13 cellular contexts compared by ENCODE assay signal in genomic region chr12:120684523-120684932, GRCh38. TPM values are rescaled to one million over a fixed set of nuclear protein-coding genes. Genes with fewer than 3 reads are reported as not detected.
A peak's percentile ranks its signal among the peaks of the same experiment; 100 is the strongest.
DNase-seq lines count a peak whose midpoint lies in the region; ATAC-seq, FAIRE-seq and TF ChIP-seq lines count a peak whose summit lies in the region.
"Had no signal": no experiment of that assay in that cellular context is flagged by ENCODE, and none has a peak within 500 bp of the region (broad histone marks: within the 10 kb centered on the region; RNA-seq: fewer than 3 reads in every experiment).

No MANE protein-coding gene starts in this region.

- TF ChIP-seq POLR2A in HepG2 (IDR thresholded peaks at IDR 0.05; ENCODE audit: insufficient read depth in 1 of 2, low read depth in 2 of 2, low read length in 2 of 2) = no peak
- no peak for TF ChIP-seq POLR2A in right lobe of liver (IDR thresholded peaks at IDR 0.05)

- CTCF ChIA-PET in HepG2 (lab: Yijun Ruan, JAX; ENCODE audit: low intra/inter-chr PET ratio, low total read pairs) = no interaction called here

- ATAC-seq in HepG2 (no peak), right lobe of liver (no peak), HG02798 (IDR thresholded peaks at IDR 0.05; ENCODE audit: poor library complexity, unreplicated experiment) (no peak), aorta (ENCODE audit: low FRiP score) (no peak)
- no peak for ATAC-seq in central memory CD8-positive, alpha-beta T cell (replicated peaks; ENCODE audit: extremely low read depth, poor library complexity, severe bottlenecking)
- ATAC-seq: heart right ventricle; naive thymus-derived CD4-positive, alpha-beta T cell had no signal

- H3K36me3 Mint-ChIP-seq in central memory CD8-positive, alpha-beta T cell (ENCODE audit: insufficient read depth) = peaks cover 11% of the 10 kb centered on the region
- no peaks in the 10 kb centered on the region for H3K36me3 Mint-ChIP-seq in type B pancreatic cell

- BruUV-seq in HepG2 (replicated peaks; lab: Mats Ljungman, UMichigan) = no TSS peak

- H3K4me1 Mint-ChIP-seq in central memory CD8-positive, alpha-beta T cell = peaks cover 20% of the 10 kb centered on the region
- H3K4me1 Mint-ChIP-seq in type B pancreatic cell (ENCODE audit: unreplicated experiment) = peaks cover 13% of the 10 kb centered on the region

- no peak overlapping the region for H3K9ac ChIP-seq in HepG2 (ENCODE audit: insufficient read depth, low read depth, low read length)

- DNase-seq in HepG2 (ENCODE audit: low spot score) (no peak), right lobe of liver (no peak), NOMO-1 (lab: John Stamatoyannopoulos, UW; ENCODE audit: unreplicated experiment in 2 of 2) (peak; percentile 81 to 96), type B pancreatic cell (ENCODE audit: extremely low spot score, unreplicated experiment) (no peak), NCI-H1417 (lab: John Stamatoyannopoulos, UW) (no peak), aorta (no peak)
- no peak for DNase-seq in central memory CD8-positive, alpha-beta T cell (ENCODE audit: low spot score in 2 of 2)
- DNase-seq: CD4-positive, alpha-beta memory T cell; heart right ventricle; naive thymus-derived CD4-positive, alpha-beta T cell; NCI-H2029 had no signal

- no peak overlapping the region for H2AFZ ChIP-seq in HepG2 (ENCODE audit: low read length)

- TF ChIP-seq EP300 in HepG2 (IDR thresholded peaks at IDR 0.05; ENCODE audit: low read depth in 2 of 2, low read length in 2 of 2) = no peak
- TF ChIP-seq EP300 in HepG2 (CRISPR knock-in tag; IDR thresholded peaks at IDR 0.05; ENCODE audit: borderline replicate concordance) = no peak

- in situ Hi-C loops in HepG2 (cut with HindIII; ENCODE audit: extremely low pct_ligation_motif_present, low pct_unique_long_range_greater_than_20kb) = no loop called here

- intact Hi-C loops in HepG2 (cut with micrococcal nuclease; ENCODE audit: unreplicated experiment) = no loop called here
- intact Hi-C loops in right lobe of liver (cut with DNase I) = no loop called here
- intact Hi-C loops in aorta (cut with DNase I) = loop anchor here in 1 of 2 donors (2.0 kb wide), 1 partner anchor 34 kb away; no protein-coding TSS in a partner anchor

- H3K27ac ChIP-seq in HepG2 (ENCODE audit: extremely low read length, insufficient read depth, low read length) (no peak overlapping the region), right lobe of liver (no peak overlapping the region), aorta (ENCODE audit: low read depth in 1 of 2, low read length in 2 of 2) (no peak overlapping the region)

- H3K27ac Mint-ChIP-seq in central memory CD8-positive, alpha-beta T cell (ENCODE audit: low read depth) = peak overlapping the region; percentile 49
- peak overlapping the region; percentile 48 for H3K27ac Mint-ChIP-seq in type B pancreatic cell

- H3K27me3 ChIP-seq in HepG2 (ENCODE audit: control insufficient read depth in 1 of 2, insufficient read depth in 2 of 2, low read length in 2 of 2) (no peaks in the 10 kb centered on the region; a peak in 1 of 5 replicates), right lobe of liver (no peaks in the 10 kb centered on the region), aorta (ENCODE audit: control insufficient read depth in 1 of 2, insufficient read depth in 2 of 2, low read length in 1 of 2) (no peaks in the 10 kb centered on the region)
- H3K27me3 ChIP-seq: heart right ventricle had no signal

- H3K36me3 ChIP-seq in HepG2 (replicated peaks in 1 of 2; ENCODE audit: control insufficient read depth in 1 of 2, insufficient read depth in 2 of 2, low read length in 2 of 2) = no peaks in the 10 kb centered on the region
- no peaks in the 10 kb centered on the region for H3K36me3 ChIP-seq in right lobe of liver
- H3K36me3 ChIP-seq in aorta (ENCODE audit: control insufficient read depth in 1 of 2, insufficient read depth in 2 of 2, low read length in 1 of 2) = no peaks in the 10 kb centered on the region
- H3K36me3 ChIP-seq: heart right ventricle had no signal

- TF ChIP-seq RAD21 in HepG2 (CRISPR knock-in tag; IDR thresholded peaks at IDR 0.05) = no peak

- no peaks in the 10 kb centered on the region for H3K9me3 Mint-ChIP-seq in central memory CD8-positive, alpha-beta T cell
- no peaks in the 10 kb centered on the region for H3K9me3 Mint-ChIP-seq in type B pancreatic cell
- H3K9me3 Mint-ChIP-seq: CD4-positive, alpha-beta memory T cell had no signal

- H3K4me2 ChIP-seq in HepG2 (ENCODE audit: low read depth, low read length) = no peak overlapping the region

- H3K27me3 Mint-ChIP-seq in central memory CD8-positive, alpha-beta T cell = no peaks in the 10 kb centered on the region
- no peaks in the 10 kb centered on the region for H3K27me3 Mint-ChIP-seq in type B pancreatic cell

- H3K4me3 ChIP-seq in HepG2 (replicated peaks in 1 of 3; ENCODE audit: insufficient read depth in 1 of 3, low read depth in 2 of 3, low read length in 3 of 3) (no peak overlapping the region), right lobe of liver (no peak overlapping the region), aorta (ENCODE audit: low read length in 2 of 2) (no peak overlapping the region)
- H3K4me3 ChIP-seq: heart right ventricle had no signal

- peak overlapping the region; percentile 83 for H3K4me3 Mint-ChIP-seq in central memory CD8-positive, alpha-beta T cell
- H3K4me3 Mint-ChIP-seq in type B pancreatic cell = peak overlapping the region; percentile 78

- H3K4me1 ChIP-seq in HepG2 (ENCODE audit: insufficient read depth, low read length) = peaks cover 27% of the 10 kb centered on the region
- H3K4me1 ChIP-seq in right lobe of liver = peaks cover 0 to 13% (median 1%) of the 10 kb centered on the region in 4 donors
- H3K4me1 ChIP-seq in aorta (ENCODE audit: control insufficient read depth in 1 of 2, insufficient read depth in 2 of 2, low read length in 2 of 2) = peaks cover 6% of the 10 kb centered on the region in 2 donors

- peaks cover 25% of the 10 kb centered on the region for H3K79me2 ChIP-seq in HepG2 (ENCODE audit: insufficient read depth, low read length)

- FAIRE-seq in HepG2 (lab: Jason Lieb, UNC) = no peak

- 46% methylated on average over 7 of the region's 8 CpGs for WGBS in HepG2 (ENCODE audit: low lambda C conversion rate)
- WGBS in right lobe of liver (ENCODE audit: insufficient coverage, low coverage, low lambda C conversion rate, missing lambda C conversion rate) = 49% methylated on average over 8 of the region's 8 CpGs
- 79 to 81% methylated on average over 8 of the region's 8 CpGs for WGBS in aorta, 2 donors

- peaks cover 10% of the 10 kb centered on the region for H4K20me1 ChIP-seq in HepG2 (ENCODE audit: insufficient read depth, low read length)

- H3K9me3 ChIP-seq in HepG2 (ENCODE audit: low read length) = no peaks in the 10 kb centered on the region
- no peaks in the 10 kb centered on the region for H3K9me3 ChIP-seq in right lobe of liver
- no peaks in the 10 kb centered on the region for H3K9me3 ChIP-seq in aorta (ENCODE audit: control insufficient read depth, low read length)
- H3K9me3 ChIP-seq: heart right ventricle had no signal

- TF ChIP-seq CTCF in HepG2 (CRISPR knock-in tag; IDR thresholded peaks at IDR 0.05) = no peak
- no peak for TF ChIP-seq CTCF in right lobe of liver (IDR thresholded peaks at IDR 0.05)
- no peak for TF ChIP-seq CTCF in type B pancreatic cell (conservative IDR thresholded peaks at IDR 0.05)

- POLR2A ChIA-PET in HepG2 (lab: Yijun Ruan, JAX) = no interaction called here

RNA-seq across cellular contexts. Expression of gene MLEC, which starts 2.4 kb away (rescaled TPM):
- total RNA-seq in HepG2 (2016; rRNA removed; fragmentation: Illumina TruSeq; extraction: Trizol) = 95.5 and 156 TPM in 2 replicates
- 31.1 and 43.3 TPM in 2 replicates for total RNA-seq in HepG2 (2016; cell fraction: cytosol; rRNA removed; fragmentation: Illumina TruSeq; extraction: Trizol; ENCODE audit: low read depth)
- 92.5 and 153 TPM in 2 replicates for total RNA-seq in HepG2 (2016; cell fraction: insoluble cytoplasmic fraction; rRNA removed; fragmentation: Illumina TruSeq; extraction: Trizol)
- total RNA-seq in HepG2 (2016; cell fraction: membrane; rRNA removed; fragmentation: Illumina TruSeq; extraction: Trizol) = 74.8 and 84.9 TPM in 2 replicates
- 133 and 164 TPM in 2 replicates for total RNA-seq in HepG2 (2016; cell fraction: nucleus; rRNA removed; fragmentation: Illumina TruSeq; extraction: Trizol)
- 35.3 and 49.8 TPM in 2 replicates for polyA plus RNA-seq in HepG2 (2011; rRNA removed)
- polyA plus RNA-seq in HepG2 (2011; cell fraction: cytosol; rRNA removed) = 26.8 and 37.8 TPM in 2 replicates
- 18.9 and 25.8 TPM in 2 replicates for polyA plus RNA-seq in HepG2 (2011; cell fraction: nucleus; rRNA removed)
- 53.8 and 55.5 TPM in 2 replicates for polyA plus RNA-seq in HepG2 (2012)
- polyA plus RNA-seq in HepG2 (2016; cell fraction: cytosol; fragmentation: Illumina TruSeq; extraction: Trizol; ENCODE audit: low read depth) = 50.6 and 60.4 TPM in 2 replicates
- 79.3 and 82.1 TPM in 2 replicates for polyA plus RNA-seq in HepG2 (2016; cell fraction: insoluble cytoplasmic fraction; fragmentation: Illumina TruSeq; extraction: Trizol; ENCODE audit: low read depth)
- polyA plus RNA-seq in HepG2 (2016; cell fraction: membrane; fragmentation: Illumina TruSeq; extraction: Trizol; ENCODE audit: low read depth) = 61.3 and 75.0 TPM in 2 replicates
- 177 and 196 TPM in 2 replicates for polyA plus RNA-seq in HepG2 (2016; cell fraction: nucleus; fragmentation: Illumina TruSeq; extraction: Trizol; ENCODE audit: insufficient read depth, low read depth)
- polyA minus RNA-seq in HepG2 (2011; rRNA and poly(A)+ RNA removed; ENCODE audit: low replicate concordance) = 39.9 and 58.9 TPM in 2 replicates
- 37.0 and 60.4 TPM in 2 replicates for polyA minus RNA-seq in HepG2 (2011; cell fraction: cytosol; rRNA and poly(A)+ RNA removed)
- polyA minus RNA-seq in HepG2 (2011; cell fraction: nucleus; rRNA and poly(A)+ RNA removed) = 19.3 and 30.8 TPM in 2 replicates
- total RNA-seq in right lobe of liver = 100 to 1,000 TPM; 102 to 193 (median 126) TPM
- total RNA-seq in type B pancreatic cell (ENCODE audit: low replicate concordance) = 168 and 172 TPM in 2 replicates
- 10 to 100 TPM; 67.4 to 92.0 TPM for total RNA-seq in aorta
- polyA plus RNA-seq in aorta = 10 to 100 TPM; 19.7 to 27.7 TPM

RNA-seq across cellular contexts. Expression of gene UNC119B, which starts 25.7 kb away (rescaled TPM):
- total RNA-seq in HepG2 (2016; rRNA removed; fragmentation: Illumina TruSeq; extraction: Trizol) (19.6 and 30.7 TPM in 2 replicates), right lobe of liver (10 to 100 TPM in 1 of 6 experiments, 1 to 10 TPM in 5; 4.7 to 10.2 (median 6.6) TPM), type B pancreatic cell (ENCODE audit: low replicate concordance) (39.2 and 57.2 TPM in 2 replicates), aorta (10 to 100 TPM; 18.6 to 24.4 TPM)
- 4.9 and 5.2 TPM in 2 replicates for total RNA-seq in HepG2 (2016; cell fraction: cytosol; rRNA removed; fragmentation: Illumina TruSeq; extraction: Trizol; ENCODE audit: low read depth)
- total RNA-seq in HepG2 (2016; cell fraction: insoluble cytoplasmic fraction; rRNA removed; fragmentation: Illumina TruSeq; extraction: Trizol) = 20.3 and 28.2 TPM in 2 replicates
- 13.5 and 13.6 TPM in 2 replicates for total RNA-seq in HepG2 (2016; cell fraction: membrane; rRNA removed; fragmentation: Illumina TruSeq; extraction: Trizol)
- 15.8 and 19.8 TPM in 2 replicates for total RNA-seq in HepG2 (2016; cell fraction: nucleus; rRNA removed; fragmentation: Illumina TruSeq; extraction: Trizol)
- polyA plus RNA-seq in HepG2 (2011; rRNA removed) (18.6 and 19.7 TPM in 2 replicates), aorta (10 to 100 TPM; 13.6 to 15.9 TPM)
- 14.9 and 17.8 TPM in 2 replicates for polyA plus RNA-seq in HepG2 (2011; cell fraction: cytosol; rRNA removed)
- 19.3 and 19.7 TPM in 2 replicates for polyA plus RNA-seq in HepG2 (2011; cell fraction: nucleus; rRNA removed)
- 16.7 and 17.6 TPM in 2 replicates for polyA plus RNA-seq in HepG2 (2012)
- 3.8 and 4.1 TPM in 2 replicates for polyA plus RNA-seq in HepG2 (2016; cell fraction: cytosol; fragmentation: Illumina TruSeq; extraction: Trizol; ENCODE audit: low read depth)
- polyA plus RNA-seq in HepG2 (2016; cell fraction: insoluble cytoplasmic fraction; fragmentation: Illumina TruSeq; extraction: Trizol; ENCODE audit: low read depth) = 27.6 and 27.9 TPM in 2 replicates
- 9.0 TPM in 2 replicates for polyA plus RNA-seq in HepG2 (2016; cell fraction: membrane; fragmentation: Illumina TruSeq; extraction: Trizol; ENCODE audit: low read depth)
- polyA plus RNA-seq in HepG2 (2016; cell fraction: nucleus; fragmentation: Illumina TruSeq; extraction: Trizol; ENCODE audit: insufficient read depth, low read depth) = 25.6 and 26.1 TPM in 2 replicates
- polyA minus RNA-seq in HepG2 (2011; rRNA and poly(A)+ RNA removed; ENCODE audit: low replicate concordance) = 27.6 and 29.3 TPM in 2 replicates
- 14.1 and 15.8 TPM in 2 replicates for polyA minus RNA-seq in HepG2 (2011; cell fraction: cytosol; rRNA and poly(A)+ RNA removed)
- polyA minus RNA-seq in HepG2 (2011; cell fraction: nucleus; rRNA and poly(A)+ RNA removed) = 11.6 and 11.8 TPM in 2 replicates

RNA-seq across cellular contexts. Expression of gene ACADS, which starts 41.1 kb away (rescaled TPM):
- total RNA-seq in HepG2 (2016; rRNA removed; fragmentation: Illumina TruSeq; extraction: Trizol) (22.4 and 27.7 TPM in 2 replicates), right lobe of liver (100 to 1,000 TPM in 5 of 6 experiments, 10 to 100 TPM in 1; 94.1 to 172 (median 156) TPM), type B pancreatic cell (ENCODE audit: low replicate concordance) (12.1 and 16.4 TPM in 2 replicates), aorta (10 to 100 TPM; 11.3 to 15.6 TPM)
- 6.0 and 6.3 TPM in 2 replicates for total RNA-seq in HepG2 (2016; cell fraction: cytosol; rRNA removed; fragmentation: Illumina TruSeq; extraction: Trizol; ENCODE audit: low read depth)
- 23.1 and 29.1 TPM in 2 replicates for total RNA-seq in HepG2 (2016; cell fraction: insoluble cytoplasmic fraction; rRNA removed; fragmentation: Illumina TruSeq; extraction: Trizol)
- total RNA-seq in HepG2 (2016; cell fraction: membrane; rRNA removed; fragmentation: Illumina TruSeq; extraction: Trizol) = 9.4 and 9.6 TPM in 2 replicates
- 15.4 and 17.9 TPM in 2 replicates for total RNA-seq in HepG2 (2016; cell fraction: nucleus; rRNA removed; fragmentation: Illumina TruSeq; extraction: Trizol)
- polyA plus RNA-seq in HepG2 (2011; rRNA removed) (17.4 and 25.4 TPM in 2 replicates), aorta (10 to 100 TPM; 29.2 to 36.9 TPM)
- polyA plus RNA-seq in HepG2 (2011; cell fraction: cytosol; rRNA removed) = 18.0 and 24.2 TPM in 2 replicates
- polyA plus RNA-seq in HepG2 (2011; cell fraction: nucleus; rRNA removed) = 56.5 and 57.9 TPM in 2 replicates
- 16.1 and 18.5 TPM in 2 replicates for polyA plus RNA-seq in HepG2 (2012)
- 4.5 and 4.6 TPM in 2 replicates for polyA plus RNA-seq in HepG2 (2016; cell fraction: cytosol; fragmentation: Illumina TruSeq; extraction: Trizol; ENCODE audit: low read depth)
- polyA plus RNA-seq in HepG2 (2016; cell fraction: insoluble cytoplasmic fraction; fragmentation: Illumina TruSeq; extraction: Trizol; ENCODE audit: low read depth) = 17.0 and 22.0 TPM in 2 replicates
- polyA plus RNA-seq in HepG2 (2016; cell fraction: membrane; fragmentation: Illumina TruSeq; extraction: Trizol; ENCODE audit: low read depth) = 5.6 and 5.7 TPM in 2 replicates
- polyA plus RNA-seq in HepG2 (2016; cell fraction: nucleus; fragmentation: Illumina TruSeq; extraction: Trizol; ENCODE audit: insufficient read depth, low read depth) = 30.9 and 31.9 TPM in 2 replicates
- polyA minus RNA-seq in HepG2 (2011; rRNA and poly(A)+ RNA removed; ENCODE audit: low replicate concordance) = 6.9 and 23.2 TPM in 2 replicates
- polyA minus RNA-seq in HepG2 (2011; cell fraction: cytosol; rRNA and poly(A)+ RNA removed) = 15.2 and 16.1 TPM in 2 replicates
- 9.3 and 10.6 TPM in 2 replicates for polyA minus RNA-seq in HepG2 (2011; cell fraction: nucleus; rRNA and poly(A)+ RNA removed)

RNA-seq across cellular contexts. Expression of gene CABP1, which starts 44.1 kb away (rescaled TPM):
- total RNA-seq in HepG2 (2016; rRNA removed; fragmentation: Illumina TruSeq; extraction: Trizol) (not detected in 2 replicates), right lobe of liver (under 1 TPM in 1 of 6 experiments, not detected in 5; 0.26 TPM), type B pancreatic cell (ENCODE audit: low replicate concordance) (0.26 and 0.56 TPM in 2 replicates), aorta (1 to 10 TPM; 1.7 to 3.0 TPM)
- not detected in 2 replicates for total RNA-seq in HepG2 (2016; cell fraction: cytosol; rRNA removed; fragmentation: Illumina TruSeq; extraction: Trizol; ENCODE audit: low read depth)
- total RNA-seq in HepG2 (2016; cell fraction: insoluble cytoplasmic fraction; rRNA removed; fragmentation: Illumina TruSeq; extraction: Trizol) = not detected in 2 replicates
- total RNA-seq in HepG2 (2016; cell fraction: membrane; rRNA removed; fragmentation: Illumina TruSeq; extraction: Trizol) = not detected in 2 replicates
- not detected in 2 replicates for total RNA-seq in HepG2 (2016; cell fraction: nucleus; rRNA removed; fragmentation: Illumina TruSeq; extraction: Trizol)
- polyA plus RNA-seq in HepG2 (2011; rRNA removed) (not detected in 2 replicates), aorta (1 to 10 TPM in 1 of 2 donors, not detected in 1; 1.7 TPM)
- 0.03 and 0.04 TPM in 2 replicates for polyA plus RNA-seq in HepG2 (2011; cell fraction: cytosol; rRNA removed)
- not detected in 2 replicates for polyA plus RNA-seq in HepG2 (2011; cell fraction: nucleus; rRNA removed)
- 0.07 TPM in 1 of 2 replicates, not detected in the other for polyA plus RNA-seq in HepG2 (2012)
- not detected in 2 replicates for polyA plus RNA-seq in HepG2 (2016; cell fraction: cytosol; fragmentation: Illumina TruSeq; extraction: Trizol; ENCODE audit: low read depth)
- not detected in 2 replicates for polyA plus RNA-seq in HepG2 (2016; cell fraction: insoluble cytoplasmic fraction; fragmentation: Illumina TruSeq; extraction: Trizol; ENCODE audit: low read depth)
- not detected in 2 replicates for polyA plus RNA-seq in HepG2 (2016; cell fraction: membrane; fragmentation: Illumina TruSeq; extraction: Trizol; ENCODE audit: low read depth)
- not detected in 2 replicates for polyA plus RNA-seq in HepG2 (2016; cell fraction: nucleus; fragmentation: Illumina TruSeq; extraction: Trizol; ENCODE audit: insufficient read depth, low read depth)
- polyA minus RNA-seq in HepG2 (2011; rRNA and poly(A)+ RNA removed; ENCODE audit: low replicate concordance) = 0.22 TPM in 1 of 2 replicates, not detected in the other
- polyA minus RNA-seq in HepG2 (2011; cell fraction: cytosol; rRNA and poly(A)+ RNA removed) = not detected in 2 replicates
- not detected in 2 replicates for polyA minus RNA-seq in HepG2 (2011; cell fraction: nucleus; rRNA and poly(A)+ RNA removed)
- total RNA-seq: CD4-positive, alpha-beta memory T cell; T-helper 2 cell treated with Interferon-gamma antibody and Interleukin-4, amounts not matched to agents 100 ng/mL and 5 ng/mL, for 36 hours had no signal
- polyA plus RNA-seq: CD4-positive, alpha-beta memory T cell; naive thymus-derived CD4-positive, alpha-beta T cell had no signal

Comparison
In these comparisons a context has a peak if more than half of its experiments do, and no peak if none do; other contexts are left out.
1. DNase-seq: peak in NOMO-1 (2 of 2); none in HepG2 (single experiment), right lobe of liver (0 of 3), central memory CD8-positive, alpha-beta T cell (0 of 2), type B pancreatic cell (single experiment), NCI-H1417 (0 of 3) and aorta (0 of 2).